ENCODE assay signal across 25 cellular contexts in genomic region chr6:32588156-32588555, GRCh38. TPM values are rescaled to one million over a fixed set of nuclear protein-coding genes. Genes with fewer than 3 reads are reported as not detected.
DNase-seq lines count a peak whose midpoint lies in the region; ATAC-seq and TF ChIP-seq lines count a peak whose summit lies in the region.
"Had no signal": no experiment of that assay in that cellular context is flagged by ENCODE, and none has a peak within 500 bp of the region (broad histone marks: within the 10 kb centered on the region; RNA-seq: fewer than 3 reads in every experiment).

No MANE protein-coding gene starts in this region.

- no peaks in the 10 kb centered on the region for H4K20me1 ChIP-seq in GM23338 (replicated peaks; ENCODE audit: insufficient read depth)

- H3F3A ChIP-seq in GM23338 (replicated peaks; ENCODE audit: low read depth): no peaks in the 10 kb centered on the region

- H3K36me3 Mint-ChIP-seq in T-helper 2 cell treated with Interferon-gamma antibody and Interleukin-4, amounts not matched to agents 5 μg/mL and 100 μg/mL, for 36 hours (ENCODE audit: low read depth): peaks cover 4% of the 10 kb centered on the region
- H3K36me3 Mint-ChIP-seq in activated CD8-positive, alpha-beta T cell treated with anti-CD3 and anti-CD28 coated beads, Interleukin-2, amount 10 ng/mL, durations not matched to agents 7 days and 5 days (ENCODE audit: low read depth): peaks cover 7% of the 10 kb centered on the region
- H3K36me3 Mint-ChIP-seq in GM23338 (ENCODE audit: low read depth): no peaks in the 10 kb centered on the region

- H3K4me2 ChIP-seq in GM23338: no peak overlapping the region
- H3K4me2 ChIP-seq: KMS-11 had no signal

- H3K9me3 Mint-ChIP-seq in T-helper 2 cell treated with Interferon-gamma antibody and Interleukin-4, amounts not matched to agents 5 μg/mL and 100 μg/mL, for 36 hours: no peaks in the 10 kb centered on the region
- H3K9me3 Mint-ChIP-seq in activated CD8-positive, alpha-beta T cell treated with anti-CD3 and anti-CD28 coated beads, Interleukin-2, amount 10 ng/mL, durations not matched to agents 7 days and 5 days (ENCODE audit: insufficient read depth): no peaks in the 10 kb centered on the region
- H3K9me3 Mint-ChIP-seq in GM23338: no peaks in the 10 kb centered on the region; the same call in 2 of the 3 replicates

- H3K4me3 ChIP-seq in GM12865 (ENCODE audit: low read depth, low read length): peak overlapping the region; percentile 76
- peak overlapping the region in 1 of 2 donors; percentile 66 for H3K4me3 ChIP-seq in muscle layer of duodenum (ENCODE audit: low read depth in 1 of 2, low read length in 2 of 2)
- no peak overlapping the region for H3K4me3 ChIP-seq in GM23338
- H3K4me3 ChIP-seq: gastroesophageal sphincter, psoas muscle, uterus had no signal

- no peaks in the 10 kb centered on the region for H3K4me1 ChIP-seq in muscle layer of duodenum (ENCODE audit: control insufficient read depth in 1 of 2, insufficient read depth in 2 of 2, low read length in 2 of 2)
- H3K4me1 ChIP-seq in GM23338 (ENCODE audit: insufficient read depth): no peaks in the 10 kb centered on the region
- H3K4me1 ChIP-seq: BE2C, esophagus muscularis mucosa, gastroesophageal sphincter, psoas muscle, uterus had no signal

- ATAC-seq in activated CD8-positive, alpha-beta T cell treated with anti-CD3 and anti-CD28 coated beads, Interleukin-2, amount 10 ng/mL, durations not matched to agents 7 days and 5 days: no peak
- ATAC-seq in GM23338: no peak
- ATAC-seq: gastroesophageal sphincter, psoas muscle had no signal

- no peaks in the 10 kb centered on the region for H3K27me3 ChIP-seq in muscle layer of duodenum (ENCODE audit: low read depth, low read length)
- no peaks in the 10 kb centered on the region for H3K27me3 ChIP-seq in GM23338 (ENCODE audit: insufficient read depth)
- H3K27me3 ChIP-seq: esophagus muscularis mucosa, gastroesophageal sphincter, uterus had no signal

- H3K4me1 Mint-ChIP-seq in T-helper 2 cell treated with Interferon-gamma antibody and Interleukin-4, amounts not matched to agents 5 μg/mL and 100 μg/mL, for 36 hours (ENCODE audit: low read depth): peaks cover 31% of the 10 kb centered on the region
- H3K4me1 Mint-ChIP-seq in activated CD8-positive, alpha-beta T cell treated with anti-CD3 and anti-CD28 coated beads, Interleukin-2, amount 10 ng/mL, durations not matched to agents 7 days and 5 days (ENCODE audit: low read depth): peaks cover 30% of the 10 kb centered on the region
- H3K4me1 Mint-ChIP-seq in GM23338: peaks cover 2% of the 10 kb centered on the region; the same call in 1 of the 3 replicates

- H3K9me3 ChIP-seq in muscle layer of duodenum (ENCODE audit: control insufficient read depth in 1 of 2, low read length in 2 of 2): no peaks in the 10 kb centered on the region
- H3K9me3 ChIP-seq: BE2C, esophagus muscularis mucosa, gastroesophageal sphincter, psoas muscle, uterus had no signal

- no peak overlapping the region for H2AFZ ChIP-seq in GM23338

- DNase-seq in T-helper 2 cell treated with Interferon-gamma antibody and Interleukin-4, amounts not matched to agents 5 μg/mL and 100 μg/mL, for 36 hours (ENCODE audit: low spot score): no peak
- DNase-seq in T-helper 2 cell: no peak
- DNase-seq in GM12865 (ENCODE audit: low read depth): no peak
- DNase-seq in activated CD8-positive, alpha-beta T cell treated with anti-CD3 and anti-CD28 coated beads, Interleukin-2, amount 10 ng/mL, durations not matched to agents 7 days and 5 days: no peak
- DNase-seq in GM23338 (ENCODE audit: low spot score): no peak
- no peak for DNase-seq in midbrain (lab: John Stamatoyannopoulos, UW)
- no peak for DNase-seq in mucosa of gallbladder (ENCODE audit: low spot score)
- DNase-seq: 8988T; amygdala; BE2C; caudate nucleus; effector CD4-positive, alpha-beta T cell; NCI-H2029 treated with DMSO at 0.1 percent for 48 hours; psoas muscle; RPMI8226; stimulated activated CD4-positive, alpha-beta T cell treated with anti-CD3 and anti-CD28 coated beads, Interleukin-4, amount 100 ng/mL, for 1 hour; substantia nigra; uterus had no signal

- peaks cover 27% of the 10 kb centered on the region for H3K27me3 Mint-ChIP-seq in T-helper 2 cell treated with Interferon-gamma antibody and Interleukin-4, amounts not matched to agents 5 μg/mL and 100 μg/mL, for 36 hours (ENCODE audit: low read depth)
- peaks cover 29% of the 10 kb centered on the region for H3K27me3 Mint-ChIP-seq in activated CD8-positive, alpha-beta T cell treated with anti-CD3 and anti-CD28 coated beads, Interleukin-2, amount 10 ng/mL, durations not matched to agents 7 days and 5 days (ENCODE audit: low read depth)
- peaks cover 12% of the 10 kb centered on the region for H3K27me3 Mint-ChIP-seq in GM23338 (ENCODE audit: insufficient read depth, low read depth, poor library complexity)

- H3K79me2 ChIP-seq in GM23338 (replicated peaks; ENCODE audit: insufficient read depth): no peaks in the 10 kb centered on the region

- CTCF ChIA-PET in activated CD8-positive, alpha-beta T cell treated with anti-CD3 and anti-CD28 coated beads, Interleukin-2, amount 10 ng/mL, durations not matched to agents 7 days and 5 days (lab: Charles Lee): interaction anchor here (2.4 kb wide), 1 partner anchor 198 kb away, joined by 5 read pairs; no protein-coding TSS in a partner anchor

- H3K36me3 ChIP-seq in muscle layer of duodenum (ENCODE audit: control insufficient read depth in 1 of 2, insufficient read depth in 2 of 2, low read length in 2 of 2) (no peaks in the 10 kb centered on the region), GM23338 (ENCODE audit: insufficient read depth) (no peaks in the 10 kb centered on the region)
- H3K36me3 ChIP-seq: BE2C, esophagus muscularis mucosa, gastroesophageal sphincter, uterus had no signal

- H3K9me2 ChIP-seq in GM23338 (ENCODE audit: insufficient read depth): no peaks in the 10 kb centered on the region

- POLR2A ChIA-PET in activated CD8-positive, alpha-beta T cell treated with anti-CD3 and anti-CD28 coated beads, Interleukin-2, amount 10 ng/mL, durations not matched to agents 7 days and 5 days (lab: Charles Lee): interaction anchor here (1.3 kb wide), 1 partner anchor 60 kb away, joined by 7 read pairs; no protein-coding TSS in a partner anchor

- TF ChIP-seq CTCF in GM12865 (IDR thresholded peaks at IDR 0.05; ENCODE audit: insufficient read depth, low read depth, low read length, missing control alignments) (no peak), GM23338 (conservative IDR thresholded peaks at IDR 0.05; ENCODE audit: low read depth in 2 of 2) (no peak)

- peak overlapping the region; percentile 64 for H3K4me3 Mint-ChIP-seq in T-helper 2 cell treated with Interferon-gamma antibody and Interleukin-4, amounts not matched to agents 5 μg/mL and 100 μg/mL, for 36 hours
- peak overlapping the region; percentile 45 for H3K4me3 Mint-ChIP-seq in activated CD8-positive, alpha-beta T cell treated with anti-CD3 and anti-CD28 coated beads, Interleukin-2, amount 10 ng/mL, durations not matched to agents 7 days and 5 days
- H3K4me3 Mint-ChIP-seq in GM23338: no peak overlapping the region

- peak overlapping the region; percentile 56 for H3K27ac ChIP-seq in muscle layer of duodenum (ENCODE audit: low read length)
- H3K27ac ChIP-seq in GM23338 (ENCODE audit: low read depth): no peak overlapping the region
- H3K27ac ChIP-seq: KMS-11, psoas muscle had no signal

- no peak overlapping the region for H3K27ac Mint-ChIP-seq in T-helper 2 cell treated with Interferon-gamma antibody and Interleukin-4, amounts not matched to agents 5 μg/mL and 100 μg/mL, for 36 hours
- no peak overlapping the region for H3K27ac Mint-ChIP-seq in activated CD8-positive, alpha-beta T cell treated with anti-CD3 and anti-CD28 coated beads, Interleukin-2, amount 10 ng/mL, durations not matched to agents 7 days and 5 days
- no peak overlapping the region for H3K27ac Mint-ChIP-seq in GM23338

TF ChIP-seq in GM23338, 12 proteins besides CTCF, POLR2A, EP300 and RAD21 (continues in another document):
- no peak for TF ChIP-seq ZNF114 (CRISPR knock-in tag; IDR thresholded peaks at IDR 0.05)
- no peak for TF ChIP-seq EZH2phosphoT487 (IDR thresholded peaks at IDR 0.05; ENCODE audit: unreplicated experiment)
- TF ChIP-seq STAT1 (IDR thresholded peaks at IDR 0.05; ENCODE audit: unreplicated experiment): no peak
- TF ChIP-seq POLR2AphosphoS5 (IDR thresholded peaks at IDR 0.05; ENCODE audit: low read depth): no peak

RNA-seq across cellular contexts. Expression of gene HLA-DRB1, which starts 1.5 kb away (rescaled TPM):
- 10 to 100 TPM; 46.0 to 50.7 TPM for total RNA-seq in activated CD8-positive, alpha-beta T cell treated with anti-CD3 and anti-CD28 coated beads, Interleukin-2, amount 10 ng/mL, durations not matched to agents 7 days and 5 days
- total RNA-seq in GM23338 (2014; rRNA removed; shearing (Covaris generic)): 0.38 and 0.74 TPM in 2 replicates
- 1.5 and 2.7 TPM in 2 replicates for polyA plus RNA-seq in GM23338 (2016; fragmentation: Nextera tagmentation; extraction: Ambion mirVana)
- total RNA-seq in mucosa of gallbladder: 174 TPM
- total RNA-seq: G401, HT-29 had no signal

RNA-seq across cellular contexts. Expression of gene HLA-DQA1, which starts 49.0 kb away (rescaled TPM):
- total RNA-seq in activated CD8-positive, alpha-beta T cell treated with anti-CD3 and anti-CD28 coated beads, Interleukin-2, amount 10 ng/mL, durations not matched to agents 7 days and 5 days: 1 to 10 TPM; 2.7 to 3.4 TPM
- not detected in 2 replicates for total RNA-seq in GM23338 (2014; rRNA removed; shearing (Covaris generic))
- 0.42 and 0.49 TPM in 2 replicates for polyA plus RNA-seq in GM23338 (2016; fragmentation: Nextera tagmentation; extraction: Ambion mirVana)
- total RNA-seq in mucosa of gallbladder: 38.8 TPM
- total RNA-seq: G401, HT-29, NCI-H460 had no signal

RNA-seq across cellular contexts. Expression of gene HLA-DRB5, which starts 58.1 kb away (rescaled TPM):
- total RNA-seq in activated CD8-positive, alpha-beta T cell treated with anti-CD3 and anti-CD28 coated beads, Interleukin-2, amount 10 ng/mL, durations not matched to agents 7 days and 5 days: 10 to 100 TPM; 15.0 to 16.9 TPM
- not detected in 2 replicates for total RNA-seq in GM23338 (2014; rRNA removed; shearing (Covaris generic))
- not detected in 2 replicates for polyA plus RNA-seq in GM23338 (2016; fragmentation: Nextera tagmentation; extraction: Ambion mirVana)
- 48.0 TPM for total RNA-seq in mucosa of gallbladder
- total RNA-seq: G401, HT-29, NCI-H460 had no signal

Comparison
In these comparisons a context has a peak if more than half of its experiments do, and no peak if none do; other contexts are left out.
1. RNA of gene HLA-DRB1, which starts 1.5 kb away (total RNA-seq): 174 TPM in mucosa of gallbladder (single experiment) and 46.0 to 50.7 TPM in activated CD8-positive, alpha-beta T cell treated with anti-CD3 and anti-CD28 coated beads, Interleukin-2, amount 10 ng/mL, durations not matched to agents 7 days and 5 days; 0.38 to 0.74 TPM in GM23338; every median in the first group is over 10 times any median in the second.
2. RNA of gene HLA-DRB5, which starts 58.1 kb away (total RNA-seq): 48.0 TPM in mucosa of gallbladder (single experiment) and 15.0 to 16.9 TPM in activated CD8-positive, alpha-beta T cell treated with anti-CD3 and anti-CD28 coated beads, Interleukin-2, amount 10 ng/mL, durations not matched to agents 7 days and 5 days; not detected in GM23338; every median in the first group is over 10 times any median in the second.